In genomic region chr9:15522130-15522755, GRCh38 we compare ENCODE assay signal across 24 cellular contexts.
"Had no signal": no experiment of that assay in that cellular context is flagged by ENCODE, and none has a peak within 500 bp of the region (broad histone marks: within the 10 kb centered on the region; RNA-seq: fewer than 3 reads in every experiment).

No MANE protein-coding gene starts in this region.

- H3K4me3 Mint-ChIP-seq: activated CD4-positive, alpha-beta T cell treated with anti-CD3 and anti-CD28 coated beads, Interleukin-2, amount 10 ng/mL, durations not matched to agents 24 days and 14 days; T-cell had no signal

- H3K27ac Mint-ChIP-seq: activated CD4-positive, alpha-beta T cell treated with anti-CD3 and anti-CD28 coated beads, Interleukin-2, amount 10 ng/mL, durations not matched to agents 24 days and 14 days; T-cell had no signal

- H3K36me3 Mint-ChIP-seq: T-cell had no signal

- H3K27me3 ChIP-seq: ascending aorta, body of pancreas, SJSA1 had no signal

- H3K27ac ChIP-seq: ascending aorta, body of pancreas, SJSA1 had no signal

- H3K36me3 ChIP-seq: ascending aorta, MG63, SJSA1 had no signal

- H3K4me1 ChIP-seq: ascending aorta, body of pancreas, SJSA1 had no signal

- ATAC-seq: body of pancreas, PC-3, T-cell had no signal

- H3K4me1 Mint-ChIP-seq: activated CD4-positive, alpha-beta T cell treated with anti-CD3 and anti-CD28 coated beads, Interleukin-2, amount 10 ng/mL, durations not matched to agents 24 days and 14 days had no signal

- H3K9me3 ChIP-seq: ascending aorta, body of pancreas, MG63, SJSA1 had no signal

- H3K4me3 ChIP-seq: ascending aorta, body of pancreas, MG63, SJSA1 had no signal

- H3K9me3 Mint-ChIP-seq: activated CD4-positive, alpha-beta T cell treated with anti-CD3 and anti-CD28 coated beads, Interleukin-2, amount 10 ng/mL, durations not matched to agents 24 days and 14 days; T-cell had no signal

- DNase-seq: activated CD4-positive, alpha-beta T cell treated with anti-CD3 and anti-CD28 coated beads, Interleukin-2, amount 10 ng/mL, durations not matched to agents 24 days and 14 days; activated CD4-positive, alpha-beta T cell treated with anti-CD3 and anti-CD28 coated beads, Interleukin-2, amount 50 U/mL, for 48 hours; activated naive CD4-positive, alpha-beta T cell treated with anti-CD3 and anti-CD28 coated beads, Interleukin-2, amount 50 U/mL, for 16 hours; amniotic stem cell; body of pancreas; central memory CD4-positive, alpha-beta T cell; cortex of kidney; KG1; MG63; MV-4-11; NCI-H1092 treated with DMSO at 0.1 percent for 48 hours; NCI-H1417 treated with DMSO at 0.1 percent for 48 hours; NCI-H1694; NCI-H2029; NCI-H2107; NCI-H510A treated with DMSO at 0.1 percent for 48 hours; NCI-H69; PC-3; SHP77; T-cell; T-helper 2 cell; T1000 had no signal
